ENCODE assay signal across 13 cellular contexts in genomic region chr18:76805221-76805620, GRCh38. TPM values are rescaled to one million over a fixed set of nuclear protein-coding genes. Genes with fewer than 3 reads are reported as not detected.
A peak's percentile ranks its signal among the peaks of the same experiment; 100 is the strongest.
DNase-seq lines count a peak whose midpoint lies in the region; ATAC-seq and TF ChIP-seq lines count a peak whose summit lies in the region.
"Had no signal": no experiment of that assay in that cellular context is flagged by ENCODE, and none has a peak within 500 bp of the region (broad histone marks: within the 10 kb centered on the region; RNA-seq: fewer than 3 reads in every experiment).

No MANE protein-coding gene starts in this region.

- no peak overlapping the region for H3K4me3 Mint-ChIP-seq in chondrocyte (ENCODE audit: unreplicated experiment)
- no peak overlapping the region for H3K4me3 Mint-ChIP-seq in neural crest cell
- H3K4me3 Mint-ChIP-seq in WTC11 = no peak overlapping the region
- H3K4me3 Mint-ChIP-seq: dendritic cell treated with granulocyte-macrophage colony-stimulating factor and Interleukin-4, amounts not matched to agents 40 ng/mL and 50 ng/mL, for 4 days had no signal

- peak overlapping the region; percentile 45 for H3K27ac Mint-ChIP-seq in chondrocyte (ENCODE audit: unreplicated experiment)
- H3K27ac Mint-ChIP-seq in neural crest cell (ENCODE audit: unreplicated experiment) = no peak overlapping the region
- no peak overlapping the region for H3K27ac Mint-ChIP-seq in WTC11
- H3K27ac Mint-ChIP-seq: dendritic cell treated with granulocyte-macrophage colony-stimulating factor and Interleukin-4, amounts not matched to agents 40 ng/mL and 50 ng/mL, for 4 days had no signal

- H3K36me3 Mint-ChIP-seq in chondrocyte (ENCODE audit: low read depth) (no peaks in the 10 kb centered on the region), neural crest cell (ENCODE audit: low read depth) (peaks cover 3% of the 10 kb centered on the region), WTC11 (no peaks in the 10 kb centered on the region)

- no peaks in the 10 kb centered on the region for H3K9me3 Mint-ChIP-seq in chondrocyte (ENCODE audit: low read depth)
- H3K9me3 Mint-ChIP-seq in neural crest cell = no peaks in the 10 kb centered on the region
- no peaks in the 10 kb centered on the region for H3K9me3 Mint-ChIP-seq in WTC11
- H3K9me3 Mint-ChIP-seq: dendritic cell treated with granulocyte-macrophage colony-stimulating factor and Interleukin-4, amounts not matched to agents 40 ng/mL and 50 ng/mL, for 4 days had no signal

- TF ChIP-seq CTCF in NB4 (IDR thresholded peaks at IDR 0.05; ENCODE audit: low read depth, low read length) (no peak), chondrocyte (IDR thresholded peaks at IDR 0.05) (peak; percentile 56), neural crest cell (conservative IDR thresholded peaks at IDR 0.05) (peak; percentile 18), WTC11 (IDR thresholded peaks at IDR 0.05) (no peak)

- POLR2A ChIA-PET in WTC11 (lab: Charles Lee) = no interaction called here

- H3K4me3 ChIP-seq in NB4 (ENCODE audit: low read depth, low read length) = no peak overlapping the region
- H3K4me3 ChIP-seq: SJSA1 had no signal

- H3K4me1 Mint-ChIP-seq in chondrocyte (ENCODE audit: low read depth) (peaks cover 5% of the 10 kb centered on the region), neural crest cell (peaks cover 11% of the 10 kb centered on the region), WTC11 (peaks cover 15% of the 10 kb centered on the region)

- CTCF ChIA-PET in WTC11 (lab: Charles Lee) = interaction anchor here (0.6 to 1.3 kb wide), 2 partner anchors 18 to 884 kb away, joined by 3 read pairs; no protein-coding TSS in a partner anchor

- DNase-seq in H4 (ENCODE audit: low spot score) = peak; percentile 27
- peak; percentile 36 for DNase-seq in NB4 (ENCODE audit: low read depth)
- no peak for DNase-seq in chondrocyte (ENCODE audit: low spot score)
- no peak for DNase-seq in neural crest cell (ENCODE audit: low read depth, low spot score)
- no peak for DNase-seq in stimulated activated CD4-positive, alpha-beta T cell treated with anti-CD3 and anti-CD28 coated beads, Interleukin-4, amount 100 ng/mL, for 1 hour
- DNase-seq in WTC11 (ENCODE audit: low spot score) = no peak
- no peak for DNase-seq in NOMO-1 treated with dmso at 0.1 percent for 144 hours (lab: John Stamatoyannopoulos, UW; ENCODE audit: unreplicated experiment)
- DNase-seq in iPS-NIHi11 (ENCODE audit: low spot score) = no peak
- DNase-seq: activated CD4-positive, alpha-beta T cell treated with anti-CD3 and anti-CD28 coated beads for 4 hours; activated effector memory CD4-positive, alpha-beta T cell treated with anti-CD3 and anti-CD28 coated beads, Interleukin-2, amount 50 U/mL, for 16 hours; NCI-H2227 treated with DMSO at 0.1 percent for 48 hours had no signal

- H3K27me3 Mint-ChIP-seq in chondrocyte (ENCODE audit: low read depth) = no peaks in the 10 kb centered on the region
- H3K27me3 Mint-ChIP-seq in neural crest cell (ENCODE audit: low read depth) = no peaks in the 10 kb centered on the region
- H3K27me3 Mint-ChIP-seq in WTC11 (ENCODE audit: low read depth) = no peaks in the 10 kb centered on the region; the same call in 1 of the 2 replicates

- no peak for TF ChIP-seq POLR2A in NB4 (IDR thresholded peaks at IDR 0.05; ENCODE audit: extremely low read depth, insufficient read length)

- no peak for ATAC-seq in WTC11

TF ChIP-seq in WTC11, 78 proteins besides CTCF, POLR2A, EP300 and RAD21:
- TF ChIP-seq NR2C2 (CRISPR knock-in tag; IDR thresholded peaks at IDR 0.05) (no peak), CREB1 (CRISPR knock-in tag; IDR thresholded peaks at IDR 0.05) (no peak), USF1 (CRISPR knock-in tag; IDR thresholded peaks at IDR 0.05) (no peak), MYBL2 (CRISPR knock-in tag; IDR thresholded peaks at IDR 0.05) (no peak), ZNF416 (CRISPR knock-in tag; IDR thresholded peaks at IDR 0.05) (no peak), ZNF671 (CRISPR knock-in tag; IDR thresholded peaks at IDR 0.05) (no peak), TEAD1 (CRISPR knock-in tag; IDR thresholded peaks at IDR 0.05) (no peak)
- TF ChIP-seq, protein P1, sequence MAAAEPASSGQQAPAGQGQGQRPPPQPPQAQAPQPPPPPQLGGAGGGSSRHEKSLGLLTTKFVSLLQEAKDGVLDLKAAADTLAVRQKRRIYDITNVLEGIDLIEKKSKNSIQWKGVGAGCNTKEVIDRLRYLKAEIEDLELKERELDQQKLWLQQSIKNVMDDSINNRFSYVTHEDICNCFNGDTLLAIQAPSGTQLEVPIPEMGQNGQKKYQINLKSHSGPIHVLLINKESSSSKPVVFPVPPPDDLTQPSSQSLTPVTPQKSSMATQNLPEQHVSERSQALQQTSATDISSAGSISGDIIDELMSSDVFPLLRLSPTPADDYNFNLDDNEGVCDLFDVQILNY (CRISPR knock-in tag; IDR thresholded peaks at IDR 0.05) = no peak

RNA-seq across cellular contexts. Expression of gene ZNF236, which starts 17.1 kb away (rescaled TPM):
- total RNA-seq in H4 (2014; rRNA removed; shearing (Covaris generic)) = 2.7 and 4.9 TPM in 2 replicates
- total RNA-seq in chondrocyte = 14.3 to 20.2 TPM (median 16.1 TPM) in 3 replicates
- 18.4 and 20.4 TPM in 2 replicates for total RNA-seq in neural crest cell
- 19.9 to 23.4 TPM (median 20.6 TPM) in 3 replicates for total RNA-seq in WTC11 (2021)

Comparison
In these comparisons a context has a peak if more than half of its experiments do, and no peak if none do; other contexts are left out.
1. DNase-seq: peak in H4 (single experiment) and NB4 (single experiment); none in chondrocyte (single experiment), neural crest cell (single experiment), stimulated activated CD4-positive, alpha-beta T cell treated with anti-CD3 and anti-CD28 coated beads, Interleukin-4, amount 100 ng/mL, for 1 hour (single experiment), WTC11 (single experiment), NOMO-1 treated with dmso at 0.1 percent for 144 hours (single experiment) and iPS-NIHi11 (single experiment).
2. CTCF ChIP-seq: peak in chondrocyte (single experiment) and neural crest cell (single experiment); none in NB4 (single experiment) and WTC11 (single experiment).